Comparison of ENCODE assay signal across 22 cellular contexts in genomic region chr9:89154218-89154617, GRCh38. TPM values are rescaled to one million over a fixed set of nuclear protein-coding genes. Genes with fewer than 3 reads are reported as not detected.
DNase-seq lines count a peak whose midpoint lies in the region; ATAC-seq, FAIRE-seq and TF ChIP-seq lines count a peak whose summit lies in the region.
"Had no signal": no experiment of that assay in that cellular context is flagged by ENCODE, and none has a peak within 500 bp of the region (broad histone marks: within the 10 kb centered on the region; RNA-seq: fewer than 3 reads in every experiment).

No MANE protein-coding gene starts in this region.

- H3K79me2 ChIP-seq in OCI-LY3 (ENCODE audit: low read length), result no peaks in the 10 kb centered on the region
- peaks cover 85% of the 10 kb centered on the region for H3K79me2 ChIP-seq in astrocyte (ENCODE audit: insufficient read depth, low read length)

- H3K4me2 ChIP-seq in OCI-LY3 (ENCODE audit: low read length) (peak overlapping the region; percentile 61), astrocyte (ENCODE audit: low read length) (peak overlapping the region; percentile 75), skeletal muscle satellite cell (ENCODE audit: low read length) (peak overlapping the region; percentile 42)

- H3K27me3 Mint-ChIP-seq in activated naive CD4-positive, alpha-beta T cell treated with anti-CD3 and anti-CD28 coated beads for 36 hours (ENCODE audit: low read depth), result peaks cover 35% of the 10 kb centered on the region
- peaks cover 32% of the 10 kb centered on the region for H3K27me3 Mint-ChIP-seq in activated naive CD4-positive, alpha-beta T cell treated with anti-CD3 and anti-CD28 coated beads, Interleukin-2, amount 10 ng/mL, durations not matched to agents 7 days and 5 days
- no peaks in the 10 kb centered on the region for H3K27me3 Mint-ChIP-seq in astrocyte (ENCODE audit: low read depth, unreplicated experiment)

- intact Hi-C loops in activated naive CD4-positive, alpha-beta T cell treated with anti-CD3 and anti-CD28 coated beads for 36 hours (cut with micrococcal nuclease), result loop anchor here (1.0 to 10.0 kb wide), 4 partner anchors 26 to 852 kb away; no protein-coding TSS in a partner anchor

- ATAC-seq in GM21381 (IDR thresholded peaks at IDR 0.05; ENCODE audit: unreplicated experiment), result no peak
- ATAC-seq: HepG2 had no signal

- H3K4me3 Mint-ChIP-seq in activated naive CD4-positive, alpha-beta T cell treated with anti-CD3 and anti-CD28 coated beads for 36 hours, result no peak overlapping the region
- H3K4me3 Mint-ChIP-seq in activated naive CD4-positive, alpha-beta T cell treated with anti-CD3 and anti-CD28 coated beads, Interleukin-2, amount 10 ng/mL, durations not matched to agents 7 days and 5 days, result no peak overlapping the region
- no peak overlapping the region for H3K4me3 Mint-ChIP-seq in astrocyte (ENCODE audit: unreplicated experiment)
- H3K4me3 Mint-ChIP-seq: activated CD4-positive, alpha-beta memory T cell treated with anti-CD3 and anti-CD28 coated beads, Interleukin-2, amount 10 ng/mL, durations not matched to agents 7 days and 5 days; nephron had no signal

- CTCF ChIA-PET in activated naive CD4-positive, alpha-beta T cell treated with anti-CD3 and anti-CD28 coated beads for 36 hours (lab: Charles Lee), result interaction anchor here (0.6 kb wide), 1 partner anchor 153 kb away, joined by 4 read pairs; no protein-coding TSS in a partner anchor
- CTCF ChIA-PET in activated naive CD4-positive, alpha-beta T cell treated with anti-CD3 and anti-CD28 coated beads, Interleukin-2, amount 10 ng/mL, durations not matched to agents 7 days and 5 days (lab: Charles Lee), result no interaction called here

- no peaks in the 10 kb centered on the region for H3K9me3 Mint-ChIP-seq in activated naive CD4-positive, alpha-beta T cell treated with anti-CD3 and anti-CD28 coated beads for 36 hours
- no peaks in the 10 kb centered on the region for H3K9me3 Mint-ChIP-seq in activated naive CD4-positive, alpha-beta T cell treated with anti-CD3 and anti-CD28 coated beads, Interleukin-2, amount 10 ng/mL, durations not matched to agents 7 days and 5 days
- peaks cover 2% of the 10 kb centered on the region for H3K9me3 Mint-ChIP-seq in astrocyte (ENCODE audit: unreplicated experiment)
- H3K9me3 Mint-ChIP-seq: activated CD4-positive, alpha-beta memory T cell treated with anti-CD3 and anti-CD28 coated beads, Interleukin-2, amount 10 ng/mL, durations not matched to agents 7 days and 5 days; nephron had no signal

- peak overlapping the region; percentile 9 for H3K27ac Mint-ChIP-seq in activated naive CD4-positive, alpha-beta T cell treated with anti-CD3 and anti-CD28 coated beads for 36 hours
- H3K27ac Mint-ChIP-seq in activated naive CD4-positive, alpha-beta T cell treated with anti-CD3 and anti-CD28 coated beads, Interleukin-2, amount 10 ng/mL, durations not matched to agents 7 days and 5 days, result no peak overlapping the region
- H3K27ac Mint-ChIP-seq in astrocyte (ENCODE audit: unreplicated experiment), result peak overlapping the region; percentile 82
- H3K27ac Mint-ChIP-seq: activated CD4-positive, alpha-beta memory T cell treated with anti-CD3 and anti-CD28 coated beads, Interleukin-2, amount 10 ng/mL, durations not matched to agents 7 days and 5 days; nephron had no signal

- peak overlapping the region; percentile 59 for H3K4me3 ChIP-seq in OCI-LY3 (ENCODE audit: low read length)
- H3K4me3 ChIP-seq in astrocyte (ENCODE audit: insufficient read depth, low read depth, low read length), result no peak overlapping the region
- H3K4me3 ChIP-seq in skeletal muscle satellite cell (ENCODE audit: low read length), result no peak overlapping the region
- H3K4me3 ChIP-seq: MG63, prostate gland, spleen, upper lobe of right lung had no signal

- DNase-seq in activated naive CD4-positive, alpha-beta T cell treated with anti-CD3 and anti-CD28 coated beads for 36 hours, result peak; percentile 27
- DNase-seq in activated naive CD4-positive, alpha-beta T cell treated with anti-CD3 and anti-CD28 coated beads, Interleukin-2, amount 10 ng/mL, durations not matched to agents 7 days and 5 days, result no peak
- DNase-seq in astrocyte (ENCODE audit: low read depth) (no peak), HuH-7 (ENCODE audit: low spot score) (no peak), DMS114 treated with DMSO at 0.1 percent for 48 hours (lab: John Stamatoyannopoulos, UW; ENCODE audit: unreplicated experiment) (no peak)
- DNase-seq: activated CD4-positive, alpha-beta memory T cell treated with anti-CD3 and anti-CD28 coated beads, Interleukin-2, amount 10 ng/mL, durations not matched to agents 7 days and 5 days; CD8-positive, alpha-beta memory T cell; DND-41; mesendoderm; NCI-H146; spleen; stimulated activated naive B cell treated with anti-CD40 and anti-IgM and Interleukin-4, amounts not matched to agents 10 μg/mL and 1 μg/mL and 100 μg/mL, for 72 hours; upper lobe of right lung had no signal

- H3K4me1 ChIP-seq in OCI-LY3 (ENCODE audit: low read length) (peaks cover 19% of the 10 kb centered on the region), astrocyte (ENCODE audit: insufficient read depth, low read length) (peaks cover 35% of the 10 kb centered on the region), skeletal muscle satellite cell (ENCODE audit: control insufficient read depth, insufficient read depth, low read length) (peaks cover 26% of the 10 kb centered on the region)
- H3K4me1 ChIP-seq: prostate gland had no signal

- H3K9ac ChIP-seq in OCI-LY3 (ENCODE audit: low read length) (no peak overlapping the region), astrocyte (ENCODE audit: low read length) (peak overlapping the region; percentile 83), skeletal muscle satellite cell (ENCODE audit: low read depth, low read length) (peak overlapping the region; percentile 52)

- no peaks in the 10 kb centered on the region for H3K36me3 ChIP-seq in OCI-LY3 (replicated peaks; ENCODE audit: low read depth, low read length)
- no peaks in the 10 kb centered on the region for H3K36me3 ChIP-seq in astrocyte (ENCODE audit: insufficient read depth, low read length)
- no peaks in the 10 kb centered on the region for H3K36me3 ChIP-seq in skeletal muscle satellite cell (ENCODE audit: insufficient read depth, low read length)
- H3K36me3 ChIP-seq: MG63, prostate gland, spleen, upper lobe of right lung had no signal

- no peak for TF ChIP-seq CTCF in OCI-LY3 (IDR thresholded peaks at IDR 0.05; ENCODE audit: low read depth, low read length)
- TF ChIP-seq CTCF in astrocyte (IDR thresholded peaks at IDR 0.05; ENCODE audit: insufficient read depth, low read depth, low read length), result no peak

- peaks cover 24% of the 10 kb centered on the region for H3K4me1 Mint-ChIP-seq in activated naive CD4-positive, alpha-beta T cell treated with anti-CD3 and anti-CD28 coated beads for 36 hours (ENCODE audit: low read depth)
- H3K4me1 Mint-ChIP-seq in activated naive CD4-positive, alpha-beta T cell treated with anti-CD3 and anti-CD28 coated beads, Interleukin-2, amount 10 ng/mL, durations not matched to agents 7 days and 5 days, result peaks cover 14% of the 10 kb centered on the region
- H3K4me1 Mint-ChIP-seq in astrocyte (ENCODE audit: low read depth, unreplicated experiment), result peaks cover 16% of the 10 kb centered on the region
- H3K4me1 Mint-ChIP-seq: nephron had no signal

- 0 out of 2 replicates have a peak overlapping the region, but pooled peaks have one; percentile 71 for H2AFZ ChIP-seq in OCI-LY3 (ENCODE audit: low read depth, low read length)
- H2AFZ ChIP-seq in astrocyte (ENCODE audit: low read depth, low read length), result no peak overlapping the region

- no peak overlapping the region for H3K27ac ChIP-seq in OCI-LY3 (ENCODE audit: low read length)
- peak overlapping the region; percentile 98 for H3K27ac ChIP-seq in astrocyte (ENCODE audit: low read depth, low read length)
- H3K27ac ChIP-seq: prostate gland, spleen, upper lobe of right lung had no signal

- H4K20me1 ChIP-seq in OCI-LY3 (ENCODE audit: insufficient read depth, low read length), result no peaks in the 10 kb centered on the region
- no peaks in the 10 kb centered on the region for H4K20me1 ChIP-seq in astrocyte (ENCODE audit: insufficient read depth, low read length)

- H3K9me3 ChIP-seq in OCI-LY3 (ENCODE audit: insufficient read depth, low read length) (no peaks in the 10 kb centered on the region), astrocyte (ENCODE audit: insufficient read depth, low read depth, low read length) (no peaks in the 10 kb centered on the region), skeletal muscle satellite cell (replicated peaks; ENCODE audit: low read length) (no peaks in the 10 kb centered on the region)
- H3K9me3 ChIP-seq: MG63, prostate gland, upper lobe of right lung had no signal

- H3K27me3 ChIP-seq in OCI-LY3 (ENCODE audit: low read depth, low read length) (peaks cover 4% of the 10 kb centered on the region; the same call in 1 of the 2 replicates), astrocyte (ENCODE audit: insufficient read depth, low read length) (no peaks in the 10 kb centered on the region), skeletal muscle satellite cell (ENCODE audit: control insufficient read depth, insufficient read depth, low read length) (no peaks in the 10 kb centered on the region)
- H3K27me3 ChIP-seq: MG63, upper lobe of right lung had no signal

- no peak for FAIRE-seq in astrocyte (lab: Jason Lieb, UNC)
- FAIRE-seq: colon, endometrium, HepG2 had no signal

- no peaks in the 10 kb centered on the region for H3K36me3 Mint-ChIP-seq in activated naive CD4-positive, alpha-beta T cell treated with anti-CD3 and anti-CD28 coated beads for 36 hours (ENCODE audit: low read depth)
- no peaks in the 10 kb centered on the region for H3K36me3 Mint-ChIP-seq in activated naive CD4-positive, alpha-beta T cell treated with anti-CD3 and anti-CD28 coated beads, Interleukin-2, amount 10 ng/mL, durations not matched to agents 7 days and 5 days
- H3K36me3 Mint-ChIP-seq in astrocyte (ENCODE audit: low read depth, unreplicated experiment), result no peaks in the 10 kb centered on the region
- H3K36me3 Mint-ChIP-seq: CD8-positive, alpha-beta memory T cell; stimulated activated naive B cell treated with anti-CD40 and anti-IgM and Interleukin-4, amounts not matched to agents 10 μg/mL and 1 μg/mL and 100 μg/mL, for 72 hours had no signal

RNA-seq across cellular contexts. Expression of gene SHC3, which starts 24.4 kb away (rescaled TPM):
- total RNA-seq in activated naive CD4-positive, alpha-beta T cell treated with anti-CD3 and anti-CD28 coated beads for 36 hours, result not detected
- 3.1 and 4.6 TPM in 2 replicates for total RNA-seq in astrocyte
- total RNA-seq in skeletal muscle satellite cell (2012; rRNA removed), result 2.8 and 3.7 TPM in 2 replicates
- total RNA-seq: activated CD4-positive, alpha-beta memory T cell treated with anti-CD3 and anti-CD28 coated beads, Interleukin-2, amount 10 ng/mL, durations not matched to agents 7 days and 5 days; CD8-positive, alpha-beta memory T cell had no signal
